In the genomic region with DNA sequence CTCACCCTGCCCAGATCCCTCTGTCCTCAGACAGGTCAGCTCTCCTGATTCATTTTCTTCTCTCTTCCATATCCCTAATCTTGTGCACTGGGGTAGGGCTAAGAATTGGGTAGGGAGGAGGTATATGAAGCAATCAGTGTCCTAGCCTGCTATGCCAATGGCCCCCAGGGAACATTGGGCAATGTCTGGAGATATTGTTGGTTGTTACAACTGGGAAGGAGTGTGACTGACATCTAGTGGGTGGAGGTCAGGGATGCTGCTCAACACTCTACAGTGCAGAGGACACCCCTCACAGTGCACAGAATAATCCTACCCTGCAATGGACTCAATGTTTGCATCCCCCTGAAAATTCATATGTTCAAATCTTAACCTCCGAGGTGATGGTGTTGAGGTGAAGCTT, we compare ENCODE assay signal across 1 cellular context.
TF ChIP-seq lines count a peak whose summit lies in the region.

No MANE protein-coding gene starts in this region.

TF ChIP-seq in WTC11, 78 proteins besides CTCF, POLR2A, EP300 and RAD21 (continued from another document):
- TF ChIP-seq, protein P1, sequence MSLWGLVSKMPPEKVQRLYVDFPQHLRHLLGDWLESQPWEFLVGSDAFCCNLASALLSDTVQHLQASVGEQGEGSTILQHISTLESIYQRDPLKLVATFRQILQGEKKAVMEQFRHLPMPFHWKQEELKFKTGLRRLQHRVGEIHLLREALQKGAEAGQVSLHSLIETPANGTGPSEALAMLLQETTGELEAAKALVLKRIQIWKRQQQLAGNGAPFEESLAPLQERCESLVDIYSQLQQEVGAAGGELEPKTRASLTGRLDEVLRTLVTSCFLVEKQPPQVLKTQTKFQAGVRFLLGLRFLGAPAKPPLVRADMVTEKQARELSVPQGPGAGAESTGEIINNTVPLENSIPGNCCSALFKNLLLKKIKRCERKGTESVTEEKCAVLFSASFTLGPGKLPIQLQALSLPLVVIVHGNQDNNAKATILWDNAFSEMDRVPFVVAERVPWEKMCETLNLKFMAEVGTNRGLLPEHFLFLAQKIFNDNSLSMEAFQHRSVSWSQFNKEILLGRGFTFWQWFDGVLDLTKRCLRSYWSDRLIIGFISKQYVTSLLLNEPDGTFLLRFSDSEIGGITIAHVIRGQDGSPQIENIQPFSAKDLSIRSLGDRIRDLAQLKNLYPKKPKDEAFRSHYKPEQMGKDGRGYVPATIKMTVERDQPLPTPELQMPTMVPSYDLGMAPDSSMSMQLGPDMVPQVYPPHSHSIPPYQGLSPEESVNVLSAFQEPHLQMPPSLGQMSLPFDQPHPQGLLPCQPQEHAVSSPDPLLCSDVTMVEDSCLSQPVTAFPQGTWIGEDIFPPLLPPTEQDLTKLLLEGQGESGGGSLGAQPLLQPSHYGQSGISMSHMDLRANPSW (CRISPR knock-in tag; conservative IDR thresholded peaks at IDR 0.05; ENCODE audit: low read depth) = no peak
- no peak for TF ChIP-seq ZNF317 (CRISPR knock-in tag; IDR thresholded peaks at IDR 0.05; ENCODE audit: borderline replicate concordance, low read depth)
